1 cellular context compared by ENCODE assay signal in genomic region chr20:45347936-45348809, GRCh38.
TF ChIP-seq lines count a peak whose summit lies in the region.

Gene SDC4 (minus strand): TSS chr20:45348424. CDS start chr20:45348384, 40 bp downstream.

TF ChIP-seq in HepG2, 621 proteins besides CTCF, POLR2A, EP300 and RAD21 (continued from another document and continues in another):
- TF ChIP-seq ZNF674 (CRISPR knock-in tag; IDR thresholded peaks at IDR 0.05; ENCODE audit: low read depth) (no peak), ZNF737 (CRISPR knock-in tag; IDR thresholded peaks at IDR 0.05; ENCODE audit: borderline replicate concordance) (no peak), USF2 (IDR thresholded peaks at IDR 0.05; ENCODE audit: low read depth, low read length) (no peak), USF2 (CRISPR knock-in tag; IDR thresholded peaks at IDR 0.05; ENCODE audit: borderline replicate concordance) (no peak), ZNF792 (CRISPR knock-in tag; IDR thresholded peaks at IDR 0.05) (peak; percentile 94; the same call in 1 of the 2 replicates), ZNF839 (CRISPR knock-in tag; IDR thresholded peaks at IDR 0.05; ENCODE audit: borderline replicate concordance) (no peak), SIN3A (IDR thresholded peaks at IDR 0.05; ENCODE audit: borderline replicate concordance, low read depth, low read length) (peak; percentile 87; the same call in 1 of the 2 replicates), SP1 (IDR thresholded peaks at IDR 0.05) (no peak), SP1 (CRISPR knock-in tag; IDR thresholded peaks at IDR 0.05) (peak; percentile 69), ZBTB20 (CRISPR knock-in tag; IDR thresholded peaks at IDR 0.05; ENCODE audit: borderline replicate concordance, low read depth) (peak; percentile 65; the same call in 1 of the 2 replicates), TAF1 (CRISPR knock-in tag; IDR thresholded peaks at IDR 0.05) (peak; percentile 91), ZNF292 (CRISPR knock-in tag; IDR thresholded peaks at IDR 0.05; ENCODE audit: borderline replicate concordance, low read depth) (peak; percentile 50; the same call in 1 of the 2 replicates), FOSL1 (CRISPR knock-in tag; IDR thresholded peaks at IDR 0.05; ENCODE audit: borderline replicate concordance) (no peak), PRDM10 (CRISPR knock-in tag; IDR thresholded peaks at IDR 0.05; ENCODE audit: low read depth) (peak; percentile 26; the same call in 1 of the 2 replicates), ZNF343 (CRISPR knock-in tag; IDR thresholded peaks at IDR 0.05) (peak; percentile 76; the same call in 1 of the 2 replicates), PBX2 (CRISPR knock-in tag; IDR thresholded peaks at IDR 0.05) (no peak), ZNF564 (CRISPR knock-in tag; IDR thresholded peaks at IDR 0.05) (peak; percentile 87), HOXA3 (CRISPR knock-in tag; IDR thresholded peaks at IDR 0.05) (peak; percentile 70; the same call in 1 of the 2 replicates), ZBTB7B (CRISPR knock-in tag; IDR thresholded peaks at IDR 0.05) (no peak), EED (CRISPR knock-in tag; IDR thresholded peaks at IDR 0.05) (no peak), SIX4 (CRISPR knock-in tag; IDR thresholded peaks at IDR 0.05) (no peak), SOX5 (CRISPR knock-in tag; IDR thresholded peaks at IDR 0.05; ENCODE audit: borderline replicate concordance) (peak; percentile 14; the same call in 1 of the 2 replicates), GMEB1 (CRISPR knock-in tag; IDR thresholded peaks at IDR 0.05; ENCODE audit: borderline replicate concordance) (no peak; the same call in 1 of the 2 replicates), ATF2 (CRISPR knock-in tag; IDR thresholded peaks at IDR 0.05) (peak; percentile 61; the same call in 1 of the 2 replicates), ZBTB7A (CRISPR knock-in tag; IDR thresholded peaks at IDR 0.05) (peak; percentile 71; the same call in 1 of the 2 replicates), SRSF1 (optimal IDR thresholded peaks at IDR 0.05; ENCODE audit: low read depth, low read length) (peak; percentile 96), GFI1 (CRISPR knock-in tag; IDR thresholded peaks at IDR 0.05; ENCODE audit: borderline replicate concordance) (no peak; the same call in 1 of the 2 replicates), SRF (IDR thresholded peaks at IDR 0.05; ENCODE audit: low read depth, low read length) (no peak), ZNF720 (CRISPR knock-in tag; IDR thresholded peaks at IDR 0.05) (no peak), ZSCAN25 (CRISPR knock-in tag; IDR thresholded peaks at IDR 0.05) (no peak), ZNF337 (CRISPR knock-in tag; IDR thresholded peaks at IDR 0.05; ENCODE audit: borderline replicate concordance, low read depth) (no peak), KDM2A (CRISPR knock-in tag; IDR thresholded peaks at IDR 0.05; ENCODE audit: borderline replicate concordance, low read depth) (peak; percentile 83; the same call in 1 of the 2 replicates), DMAP1 (CRISPR knock-in tag; IDR thresholded peaks at IDR 0.05) (no peak), CEBPZ (IDR thresholded peaks at IDR 0.05; ENCODE audit: low read length) (no peak), ZNF556 (CRISPR knock-in tag; IDR thresholded peaks at IDR 0.05; ENCODE audit: borderline replicate concordance) (peak; percentile 89; the same call in 1 of the 2 replicates), ZKSCAN5 (CRISPR knock-in tag; IDR thresholded peaks at IDR 0.05) (0 out of 2 replicates have a peak, but pooled peaks have one; percentile 17), ZNF678 (CRISPR knock-in tag; IDR thresholded peaks at IDR 0.05) (0 out of 2 replicates have a peak, but pooled peaks have one; percentile 28), LCORL (IDR thresholded peaks at IDR 0.05) (no peak), LCORL (CRISPR knock-in tag; IDR thresholded peaks at IDR 0.05) (peak; percentile 87; the same call in 1 of the 2 replicates), RFXAP (CRISPR knock-in tag; IDR thresholded peaks at IDR 0.05; ENCODE audit: borderline replicate concordance) (no peak), SNAPC2 (CRISPR knock-in tag; IDR thresholded peaks at IDR 0.05) (0 out of 2 replicates have a peak, but pooled peaks have one; percentile 54), HNRNPK (IDR thresholded peaks at IDR 0.05; ENCODE audit: low read depth, low read length, poor library complexity, severe bottlenecking) (peak; percentile 64), ZNF501 (CRISPR knock-in tag; IDR thresholded peaks at IDR 0.05) (peak; percentile 63)
